ENCODE assay signal across 8 cellular contexts in the genomic region with DNA sequence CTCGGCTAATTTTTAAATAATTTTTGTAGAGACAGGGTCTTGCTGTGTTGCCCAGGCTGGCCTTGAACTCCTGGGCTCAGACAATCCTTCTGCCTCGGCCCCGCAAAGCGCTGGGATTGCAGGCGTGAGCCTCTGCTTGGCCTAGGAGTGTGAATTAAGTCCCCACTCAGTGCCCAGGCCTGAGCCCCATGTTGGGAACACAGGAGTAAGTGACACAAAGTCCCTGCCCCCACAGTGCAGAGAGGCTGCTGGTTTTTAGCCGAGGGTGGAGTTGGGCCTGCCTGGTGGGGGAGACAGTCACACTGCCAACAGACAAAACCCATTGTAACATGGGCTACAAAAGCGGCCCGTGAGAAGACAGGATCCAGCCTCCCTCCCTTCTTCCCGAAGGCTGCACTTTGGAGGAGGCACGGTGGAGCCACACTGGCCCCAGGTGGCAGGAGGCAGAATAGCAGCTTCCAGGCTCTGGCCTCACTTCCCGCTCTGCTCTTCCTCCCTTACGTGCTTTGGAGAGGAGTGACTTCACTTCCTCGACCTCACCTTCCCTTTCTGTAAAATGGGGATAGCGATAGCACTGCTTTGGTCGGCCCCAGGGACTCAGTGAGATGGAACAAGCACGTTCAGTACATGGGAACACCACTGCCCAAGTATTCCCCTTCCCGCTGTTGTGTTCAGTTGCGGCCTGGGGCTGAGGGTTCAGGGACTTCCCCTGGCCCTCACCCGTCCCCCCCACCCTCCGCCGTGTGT. TPM values are rescaled to one million over a fixed set of nuclear protein-coding genes. Genes with fewer than 3 reads are reported as not detected.
DNase-seq lines count a peak whose midpoint lies in the region; ATAC-seq, FAIRE-seq and TF ChIP-seq lines count a peak whose summit lies in the region.

No MANE protein-coding gene starts in this region.

- H3K4me1 Mint-ChIP-seq in activated CD4-positive, alpha-beta memory T cell treated with anti-CD3 and anti-CD28 coated beads for 36 hours (ENCODE audit: low read depth) = no peaks in the 10 kb centered on the region

- no peak overlapping the region for H2BK120ac ChIP-seq in H1 (replicated peaks; ENCODE audit: low read depth, low read length)

- peaks cover 3 to 6% of the 10 kb centered on the region in 2 experiments for H4K20me1 ChIP-seq in H1 (replicated peaks in 1 of 2; ENCODE audit: control insufficient read depth in 1 of 2, insufficient read depth in 2 of 2, low read length in 2 of 2)

- no peak for TF ChIP-seq EP300 in H1 (IDR thresholded peaks at IDR 0.05; ENCODE audit: borderline replicate concordance in 1 of 2, low read depth in 2 of 2, low read length in 2 of 2)

- no peak overlapping the region for H2BK15ac ChIP-seq in H1 (ENCODE audit: low read length)

- TF ChIP-seq CTCF in BJ (IDR thresholded peaks at IDR 0.05; ENCODE audit: insufficient read depth, low read depth, low read length) (peak; percentile 100), H1 (IDR thresholded peaks at IDR 0.05; ENCODE audit: control extremely low read depth in 1 of 3, insufficient read depth in 1 of 3, low read depth in 1 of 3, low read length in 3 of 3) (peak; percentile 95 to 100 (median 99))

- intact Hi-C loops in activated CD4-positive, alpha-beta memory T cell treated with anti-CD3 and anti-CD28 coated beads for 36 hours (cut with micrococcal nuclease) = loop anchor here (2.0 to 10.0 kb wide), 2 partner anchors 183 to 261 kb away; partner anchors contain the start of gene NAPA

- H3K4me3 ChIP-seq in BJ (ENCODE audit: low read depth, low read length) = no peak overlapping the region
- no peak overlapping the region for H3K4me3 ChIP-seq in H7 (ENCODE audit: insufficient read depth, low read depth, low read length)
- no peak overlapping the region for H3K4me3 ChIP-seq in H1 (ENCODE audit: extremely low read depth in 1 of 4, insufficient read depth in 2 of 4, low read depth in 3 of 4, low read length in 4 of 4)

- H4K91ac ChIP-seq in H1 (replicated peaks; ENCODE audit: insufficient read length, low read length) = no peak overlapping the region

- H3K27me3 ChIP-seq in BJ (ENCODE audit: control insufficient read depth, insufficient read depth, low read length) (no peaks in the 10 kb centered on the region), H7 (ENCODE audit: control insufficient read depth, insufficient read depth, low read length) (no peaks in the 10 kb centered on the region), H1 (replicated peaks in 1 of 4; ENCODE audit: control insufficient read depth in 3 of 4, extremely low read depth in 1 of 4, insufficient read depth in 3 of 4, low read length in 3 of 4) (no peaks in the 10 kb centered on the region)

- no peak overlapping the region for H4K5ac ChIP-seq in H1 (ENCODE audit: insufficient read length, low read depth, low read length)

- ATAC-seq in GM18870 (IDR thresholded peaks at IDR 0.05; ENCODE audit: unreplicated experiment) = no peak

- no peak overlapping the region for H2AK5ac ChIP-seq in H1 (ENCODE audit: low read depth, low read length)

- no peak overlapping the region for H3K9ac ChIP-seq in H1 (replicated peaks in 1 of 4; ENCODE audit: extremely low read depth in 1 of 4, low read depth in 3 of 4, low read length in 3 of 4)

- H3K9me3 ChIP-seq in H1 (ENCODE audit: insufficient read depth in 2 of 2, low read depth in 1 of 2, low read length in 1 of 2) = no peaks in the 10 kb centered on the region

- H3K56ac ChIP-seq in H1 (replicated peaks; ENCODE audit: insufficient read length, low read depth, low read length) = no peak overlapping the region

- no peak overlapping the region for H2BK20ac ChIP-seq in H1 (ENCODE audit: low read length)

- DNase-seq in BJ (ENCODE audit: low read depth) (no peak), H7 (peak; percentile 96), NCI-H748 (lab: John Stamatoyannopoulos, UW; ENCODE audit: unreplicated experiment) (peak; percentile 72), H1 (ENCODE audit: low read depth in 1 of 2, low spot score in 2 of 2) (peak; percentile 84 to 88), medulla oblongata (ENCODE audit: extremely low spot score) (peak; percentile 93)
- DNase-seq in activated CD4-positive, alpha-beta memory T cell treated with anti-CD3 and anti-CD28 coated beads for 36 hours = peak; percentile 74
- DNase-seq in stimulated activated CD4-positive, alpha-beta T cell treated with anti-CD3 and anti-CD28 coated beads, TNF-alpha, amount 100 ng/mL, for 4 hours (ENCODE audit: low read depth in 3 of 3) = peak; percentile 21 to 32 (median 28)

- H3K79me2 ChIP-seq in H1 (ENCODE audit: control insufficient read depth in 1 of 2, insufficient read depth in 2 of 2, low read length in 2 of 2) = no peaks in the 10 kb centered on the region; a peak in 1 of 4 replicates

- no peak overlapping the region for H3K4me2 ChIP-seq in H1 (ENCODE audit: insufficient read depth in 1 of 2, low read depth in 2 of 2, low read length in 2 of 2)

- TF ChIP-seq RAD21 in H1 (IDR thresholded peaks at IDR 0.05 in 1 of 2, conservative IDR thresholded peaks at IDR 0.05 in 1 of 2; ENCODE audit: low read depth in 2 of 2, low read length in 2 of 2) = peak; percentile 99 to 100

- H3K27ac ChIP-seq in H1 (ENCODE audit: low read depth, low read length) = no peak overlapping the region

- no peak overlapping the region for H2BK12ac ChIP-seq in H1 (ENCODE audit: low read depth, low read length)

- H2AFZ ChIP-seq in H1 (ENCODE audit: low read length) = no peak overlapping the region

- no peaks in the 10 kb centered on the region for H3K27me3 Mint-ChIP-seq in activated CD4-positive, alpha-beta memory T cell treated with anti-CD3 and anti-CD28 coated beads for 36 hours

- H4K8ac ChIP-seq in H1 (ENCODE audit: extremely low read depth, insufficient read depth, low read length) = 0 out of 2 replicates have a peak overlapping the region, but pooled peaks have one; percentile 31

- H2BK5ac ChIP-seq in H1 (ENCODE audit: low read depth, low read length) = no peak overlapping the region; the same call in 1 of the 2 replicates

- no peak overlapping the region for H3K4me3 Mint-ChIP-seq in activated CD4-positive, alpha-beta memory T cell treated with anti-CD3 and anti-CD28 coated beads for 36 hours

- no peak overlapping the region for H3K14ac ChIP-seq in H1 (ENCODE audit: insufficient read length)

- POLR2A ChIA-PET in BJ (lab: Charles Lee) (no interaction called here), H1 (lab: Charles Lee; ENCODE audit: partially characterized antibody) (interaction anchor here (1.0 to 2.7 kb wide), 5 partner anchors 9 to 265 kb away, joined by 3 to 10 read pairs (median 3); no protein-coding TSS in a partner anchor)
- POLR2A ChIA-PET in activated CD4-positive, alpha-beta memory T cell treated with anti-CD3 and anti-CD28 coated beads for 36 hours (lab: Charles Lee) = no interaction called here

- no peak overlapping the region for H3K18ac ChIP-seq in H1 (ENCODE audit: extremely low read depth, low read length)

- no peak for TF ChIP-seq POLR2A in H1 (IDR thresholded peaks at IDR 0.05; ENCODE audit: control extremely low read depth in 1 of 2, low read depth in 2 of 2, low read length in 2 of 2)

- H3K79me1 ChIP-seq in H1 (ENCODE audit: low read depth, low read length) = peaks cover 2% of the 10 kb centered on the region

- H3K36me3 Mint-ChIP-seq in activated CD4-positive, alpha-beta memory T cell treated with anti-CD3 and anti-CD28 coated beads for 36 hours = peaks cover 8% of the 10 kb centered on the region

- H3K27ac Mint-ChIP-seq in activated CD4-positive, alpha-beta memory T cell treated with anti-CD3 and anti-CD28 coated beads for 36 hours = no peak overlapping the region

- H3K36me3 ChIP-seq in BJ (ENCODE audit: control insufficient read depth, insufficient read depth, low read length) = peaks cover 28% of the 10 kb centered on the region
- peaks cover 3% of the 10 kb centered on the region for H3K36me3 ChIP-seq in H7 (replicated peaks; ENCODE audit: control insufficient read depth, insufficient read depth, low read length)
- H3K36me3 ChIP-seq in H1 (ENCODE audit: control insufficient read depth in 2 of 4, insufficient read depth in 4 of 4, low read length in 3 of 4) = peaks cover 2 to 23% (median 6%) of the 10 kb centered on the region in 4 experiments

- H3K4me1 ChIP-seq in H1 (replicated peaks in 1 of 4; ENCODE audit: control insufficient read depth in 3 of 4, insufficient read depth in 4 of 4, low read length in 3 of 4) = peaks cover 0 to 3% (median 0%) of the 10 kb centered on the region in 4 experiments; a peak in 2 of 7 replicates

- peak; percentile 86 for FAIRE-seq in H1 (lab: Jason Lieb, UNC)

- CTCF ChIA-PET in BJ (lab: Yijun Ruan, JAX) = interaction anchor here (0.6 to 19.3 kb wide), 23 partner anchors 10 to 266 kb away, joined by 3 to 428 read pairs (median 4); partner anchors contain the start of gene NAPA
- CTCF ChIA-PET in activated CD4-positive, alpha-beta memory T cell treated with anti-CD3 and anti-CD28 coated beads for 36 hours (lab: Charles Lee) = interaction anchor here (0.9 to 6.9 kb wide), 10 partner anchors 10 to 270 kb away, joined by 3 to 83 read pairs (median 8); partner anchors contain the start of genes EHD2, KPTN and NAPA
- CTCF ChIA-PET in H1 (lab: Charles Lee; ENCODE audit: partially characterized antibody) = interaction anchor here (0.6 to 24.9 kb wide), 24 partner anchors 8 to 465 kb away, joined by 3 to 436 read pairs (median 4); partner anchors contain the start of gene EHD2

- peak overlapping the region; percentile 74 for H3K4ac ChIP-seq in H1 (replicated peaks; ENCODE audit: insufficient read length, low read depth, low read length)

- no peaks in the 10 kb centered on the region for H3K23me2 ChIP-seq in H1 (ENCODE audit: low read depth, low read length)

- WGBS in H1 (ENCODE audit: extremely low coverage in 1 of 2, insufficient coverage in 1 of 2, insufficient read length in 1 of 2, insufficient replicate concordance in 2 of 2, low coverage in 1 of 2, low lambda C conversion rate in 2 of 2, missing lambda C conversion rate in 1 of 2), 2 experiments = 51% methylated on average over 16 of the region's 21 CpGs; no CpG with 5 or more reads in 1 of the 2 experiments

- H3K9me3 Mint-ChIP-seq in activated CD4-positive, alpha-beta memory T cell treated with anti-CD3 and anti-CD28 coated beads for 36 hours = no peaks in the 10 kb centered on the region

- no peak overlapping the region for H3K23ac ChIP-seq in H1 (ENCODE audit: insufficient read length)

RNA-seq across cellular contexts. Expression of gene EHD2, which starts 15.2 kb away (rescaled TPM):
- polyA plus RNA-seq in BJ (2011; rRNA removed) = 69.5 and 132 TPM in 2 replicates
- polyA minus RNA-seq in BJ (2011; rRNA and poly(A)+ RNA removed) = 65.5 and 115 TPM in 2 replicates
- total RNA-seq in H7 (2014; rRNA removed; shearing (Covaris generic)) = 6.2 and 7.5 TPM in 2 replicates
- total RNA-seq in activated CD4-positive, alpha-beta memory T cell treated with anti-CD3 and anti-CD28 coated beads for 36 hours = 1 to 10 TPM in 1 of 2 experiments, under 1 TPM in 1; 0.81 to 1.6 TPM
- 13.0 and 14.3 TPM in 2 replicates for total RNA-seq in H1 (2021; fragmentation: NEBNext Ultra II Directional; extraction: Animal tissue kit (Norgen Biotek cat#: 25700))
- 4.5 and 12.4 TPM in 2 replicates for polyA plus RNA-seq in H1 (2011; rRNA removed)
- 4.1 TPM for polyA plus RNA-seq in H1 (2011; cell fraction: cytosol; rRNA removed)
- 5.8 TPM for polyA plus RNA-seq in H1 (2011; cell fraction: nucleus; rRNA removed)
- 9.5 to 14.8 TPM (median 12.7 TPM) in 4 replicates for polyA plus RNA-seq in H1 (2012, experiment 1 of 2)
- polyA plus RNA-seq in H1 (2012, experiment 2 of 2) = 12.0 TPM
- 9.9 TPM for polyA plus RNA-seq in H1 (2013, experiment 1 of 2)
- polyA plus RNA-seq in H1 (2013, experiment 2 of 2) = 9.4 TPM
- 4.0 and 4.8 TPM in 2 replicates for polyA minus RNA-seq in H1 (2011; rRNA and poly(A)+ RNA removed)
- 10.6 TPM for polyA minus RNA-seq in H1 (2011; cell fraction: cytosol; rRNA and poly(A)+ RNA removed)
- 5.7 TPM for polyA minus RNA-seq in H1 (2011; cell fraction: nucleus; rRNA and poly(A)+ RNA removed)

RNA-seq across cellular contexts. Expression of gene NOP53, which starts 47.3 kb away (rescaled TPM):
- polyA plus RNA-seq in BJ (2011; rRNA removed) (119 and 135 TPM in 2 replicates), H1 (2011; rRNA removed) (107 and 220 TPM in 2 replicates)
- polyA minus RNA-seq in BJ (2011; rRNA and poly(A)+ RNA removed) = 33.8 and 63.6 TPM in 2 replicates
- total RNA-seq in H7 (2014; rRNA removed; shearing (Covaris generic)) = 155 and 167 TPM in 2 replicates
- total RNA-seq in activated CD4-positive, alpha-beta memory T cell treated with anti-CD3 and anti-CD28 coated beads for 36 hours = 100 to 1,000 TPM; 259 to 268 TPM
- total RNA-seq in H1 (2021; fragmentation: NEBNext Ultra II Directional; extraction: Animal tissue kit (Norgen Biotek cat#: 25700)) = 245 and 262 TPM in 2 replicates
- polyA plus RNA-seq in H1 (2011; cell fraction: cytosol; rRNA removed) = 290 TPM
- 223 TPM for polyA plus RNA-seq in H1 (2011; cell fraction: nucleus; rRNA removed)
- 377 to 540 TPM (median 444 TPM) in 4 replicates for polyA plus RNA-seq in H1 (2012, experiment 1 of 2)
- 373 TPM for polyA plus RNA-seq in H1 (2012, experiment 2 of 2)
- 261 TPM for polyA plus RNA-seq in H1 (2013, experiment 1 of 2)
- polyA plus RNA-seq in H1 (2013, experiment 2 of 2) = 273 TPM
- 54.9 and 63.7 TPM in 2 replicates for polyA minus RNA-seq in H1 (2011; rRNA and poly(A)+ RNA removed)
- 173 TPM for polyA minus RNA-seq in H1 (2011; cell fraction: cytosol; rRNA and poly(A)+ RNA removed)
- polyA minus RNA-seq in H1 (2011; cell fraction: nucleus; rRNA and poly(A)+ RNA removed) = 99.3 TPM
